Comparison of ENCODE assay signal across 37 cellular contexts in the genomic region with DNA sequence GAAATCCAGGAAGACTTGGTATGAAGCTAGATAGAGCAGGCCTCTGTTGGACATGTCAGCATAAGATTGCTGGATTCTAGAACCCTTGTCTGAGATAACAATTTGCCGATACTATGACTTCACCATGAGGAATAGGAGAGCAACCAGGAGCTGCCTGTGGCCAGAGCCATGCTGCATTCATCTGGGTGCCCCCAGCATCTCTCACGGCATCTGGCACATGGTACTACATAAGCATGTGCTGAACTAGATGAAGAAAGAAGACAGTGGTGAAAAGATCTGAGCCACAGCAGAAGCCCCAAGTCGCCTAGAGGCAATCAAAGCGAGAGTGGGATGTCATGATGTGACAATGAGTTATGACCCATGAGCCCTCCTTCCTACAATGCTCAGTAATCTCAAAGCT.
"Had no signal": no experiment of that assay in that cellular context is flagged by ENCODE, and none has a peak within 500 bp of the region (broad histone marks: within the 10 kb centered on the region; RNA-seq: fewer than 3 reads in every experiment).

No MANE protein-coding gene starts in this region.

- H3K27me3 Mint-ChIP-seq: activated B cell treated with CpG ODN at 0.5 μM for 24 hours; activated CD4-positive, alpha-beta memory T cell treated with anti-CD3 and anti-CD28 coated beads for 36 hours; activated naive CD8-positive, alpha-beta T cell treated with anti-CD3 and anti-CD28 coated beads for 36 hours; activated T-helper 17 cell treated with anti-CD3 and anti-CD28 coated beads, Interleukin-2, amount 50 U/mL, for 72 hours; central memory CD8-positive, alpha-beta T cell had no signal

- H3K4me3 Mint-ChIP-seq: activated B cell treated with CpG ODN at 0.5 μM for 24 hours; activated CD4-positive, alpha-beta memory T cell treated with anti-CD3 and anti-CD28 coated beads for 36 hours; activated naive CD8-positive, alpha-beta T cell treated with anti-CD3 and anti-CD28 coated beads for 36 hours; activated T-cell treated with anti-CD3 and anti-CD28 coated beads, Interleukin-2, amount 50 U/mL, for 72 hours; activated T-helper 17 cell treated with anti-CD3 and anti-CD28 coated beads, Interleukin-2, amount 50 U/mL, for 72 hours; central memory CD8-positive, alpha-beta T cell had no signal

- H3K27ac Mint-ChIP-seq: activated B cell treated with CpG ODN at 0.5 μM for 24 hours; activated CD4-positive, alpha-beta memory T cell treated with anti-CD3 and anti-CD28 coated beads for 36 hours; activated naive CD8-positive, alpha-beta T cell treated with anti-CD3 and anti-CD28 coated beads for 36 hours; activated T-helper 17 cell treated with anti-CD3 and anti-CD28 coated beads, Interleukin-2, amount 50 U/mL, for 72 hours had no signal

- H3K27me3 ChIP-seq: brain microvascular endothelial cell, MG63, Peyer's patch had no signal

- H3K4me1 Mint-ChIP-seq: activated T-helper 17 cell treated with anti-CD3 and anti-CD28 coated beads, Interleukin-2, amount 50 U/mL, for 72 hours had no signal

- H3K4me3 ChIP-seq: MG63, Peyer's patch had no signal

- H3K9me3 Mint-ChIP-seq: activated B cell treated with CpG ODN at 0.5 μM for 24 hours; activated CD4-positive, alpha-beta memory T cell treated with anti-CD3 and anti-CD28 coated beads for 36 hours; activated naive CD8-positive, alpha-beta T cell treated with anti-CD3 and anti-CD28 coated beads for 36 hours; activated T-cell treated with anti-CD3 and anti-CD28 coated beads, Interleukin-2, amount 50 U/mL, for 72 hours; activated T-helper 17 cell treated with anti-CD3 and anti-CD28 coated beads, Interleukin-2, amount 50 U/mL, for 72 hours; central memory CD8-positive, alpha-beta T cell had no signal

- H3K27ac ChIP-seq: brain microvascular endothelial cell, VCaP had no signal

- H3K9me3 ChIP-seq: MG63, Peyer's patch had no signal

- DNase-seq: activated B cell treated with CpG ODN at 0.5 μM for 24 hours; activated CD4-positive, alpha-beta memory T cell treated with anti-CD3 and anti-CD28 coated beads for 36 hours; activated CD4-positive, alpha-beta T cell treated with anti-CD3 and anti-CD28 coated beads for 4 hours; activated CD4-positive, alpha-beta T cell treated with anti-CD3 and anti-CD28 coated beads, Interleukin-2, amount 50 U/mL, for 1 hour; activated CD4-positive, CD25-positive, alpha-beta regulatory T cell treated with anti-CD3 and anti-CD28 coated beads, Interleukin-2, amount 50 U/mL, for 72 hours; activated CD8-positive, alpha-beta memory T cell treated with anti-CD3 and anti-CD28 coated beads, Interleukin-2, amount 50 U/mL, for 4 hours; activated effector memory CD4-positive, alpha-beta T cell treated with anti-CD3 and anti-CD28 coated beads, Interleukin-2, amount 50 U/mL, for 16 hours; activated naive CD4-positive, alpha-beta T cell; activated naive CD4-positive, alpha-beta T cell treated with anti-CD3 and anti-CD28 coated beads, Interleukin-2, amount 50 U/mL, for 16 hours; activated naive CD8-positive, alpha-beta T cell treated with anti-CD3 and anti-CD28 coated beads for 36 hours; activated T-cell treated with anti-CD3 and anti-CD28 coated beads for 4 hours; activated T-cell treated with anti-CD3 and anti-CD28 coated beads, Interleukin-2, amount 50 U/mL, for 72 hours; amniotic stem cell; aorta; brain microvascular endothelial cell; Kasumi-1; KG1; MG63; NCI-H1048; NCI-H1105 treated with DMSO at 0.1 percent for 48 hours; NCI-H1436; NCI-H1694; NCI-H1930; NCI-H2081 treated with DMSO at 0.1 percent for 48 hours; NCI-H226; NCI-H524 treated with DMSO at 0.1 percent for 48 hours; NK-92 treated with Interleukin-12 subunit alpha and Interleukin-12 subunit beta, amount 100 ng/mL, for 24 hours; PC-3; Peyer's patch; RPMI8226; SW 1271; T-helper 1 cell; T-helper 2 cell; T-helper 9 cell had no signal

- ATAC-seq: activated T-cell treated with anti-CD3 and anti-CD28 coated beads, Interleukin-2, amount 50 U/mL, for 72 hours; activated T-helper 17 cell treated with anti-CD3 and anti-CD28 coated beads, Interleukin-2, amount 50 U/mL, for 72 hours; PC-3 had no signal
